8 cellular contexts compared by ENCODE assay signal in genomic region chr5:177133119-177133844, GRCh38. TPM values are rescaled to one million over a fixed set of nuclear protein-coding genes. Genes with fewer than 3 reads are reported as not detected.
DNase-seq lines count a peak whose midpoint lies in the region; ATAC-seq and TF ChIP-seq lines count a peak whose summit lies in the region.

NSD1 (plus strand) TSS chr5:177133773; CDS start chr5:177135104, 1,331 bp downstream.

- TF ChIP-seq CTCF in IMR-90 (conservative IDR thresholded peaks at IDR 0.05; ENCODE audit: low read depth, low read length): no peak
- TF ChIP-seq CTCF in heart left ventricle (IDR thresholded peaks at IDR 0.05): no peak
- TF ChIP-seq CTCF in type B pancreatic cell (conservative IDR thresholded peaks at IDR 0.05): no peak

- H3K4ac ChIP-seq in IMR-90 (ENCODE audit: low read depth, low read length): peak within 1 kb of the TSS; percentile 81

- peak; percentile 93 for DNase-seq in DMS53 (lab: John Stamatoyannopoulos, UW)
- DNase-seq in IMR-90: peak; percentile 66
- peak; percentile 75 for DNase-seq in SW480 (ENCODE audit: low spot score)
- DNase-seq in adipocyte (ENCODE audit: low read depth): peak; percentile 81
- DNase-seq in heart left ventricle: peak; percentile 90 to 95 (median 90)
- peak; percentile 96 for DNase-seq in posterior vena cava (ENCODE audit: low spot score)
- DNase-seq in type B pancreatic cell (ENCODE audit: extremely low spot score, unreplicated experiment): peak; percentile 89

- no peaks in the 10 kb centered on the region for H3K27me3 ChIP-seq in IMR-90 (ENCODE audit: control insufficient read depth, insufficient read depth, low read length)
- no peaks in the 10 kb centered on the region for H3K27me3 ChIP-seq in adipocyte (replicated peaks; ENCODE audit: control insufficient read depth, insufficient read depth, low read length)
- H3K27me3 ChIP-seq in heart left ventricle: no peaks in the 10 kb centered on the region

- H3K4me1 ChIP-seq in IMR-90 (ENCODE audit: control insufficient read depth, insufficient read depth, low read length) (peaks cover 20% of the 10 kb centered on the region), adipocyte (ENCODE audit: control insufficient read depth, insufficient read depth, low read length) (peaks cover 21% of the 10 kb centered on the region), heart left ventricle (peaks cover 4 to 60% (median 41%) of the 10 kb centered on the region in 12 donors)

- no peaks in the 10 kb centered on the region for H3K9me3 ChIP-seq in IMR-90 (ENCODE audit: control insufficient read depth, insufficient read depth, low read length)
- H3K9me3 ChIP-seq in adipocyte (ENCODE audit: control insufficient read depth, low read length): no peaks in the 10 kb centered on the region
- no peaks in the 10 kb centered on the region for H3K9me3 ChIP-seq in heart left ventricle

- peak within 1 kb of the TSS; percentile 97 for H4K5ac ChIP-seq in IMR-90 (ENCODE audit: low read depth, low read length)

- TF ChIP-seq POLR2A in IMR-90 (IDR thresholded peaks at IDR 0.05; ENCODE audit: low read depth, low read length): no peak
- TF ChIP-seq POLR2A in heart left ventricle (IDR thresholded peaks at IDR 0.05): peak in 1 of 2 donors; percentile 57

- H3K9ac ChIP-seq in IMR-90 (ENCODE audit: low read depth, low read length) (peak within 1 kb of the TSS; percentile 93), adipocyte (ENCODE audit: low read length) (peak within 1 kb of the TSS; percentile 93)

- peak within 1 kb of the TSS; percentile 82 for H3K27ac Mint-ChIP-seq in type B pancreatic cell

- peaks cover 18 to 25% of the 10 kb centered on the region in 2 experiments for H3K79me1 ChIP-seq in IMR-90 (ENCODE audit: low read depth in 1 of 2, low read length in 2 of 2)

- H2AK9ac ChIP-seq in IMR-90 (replicated peaks; ENCODE audit: low read depth, low read length, poor library complexity): peak within 1 kb of the TSS; percentile 94

- H2AFZ ChIP-seq in IMR-90 (replicated peaks; ENCODE audit: low read length, poor library complexity): peak within 1 kb of the TSS; percentile 97

- H3K36me3 ChIP-seq in IMR-90 (ENCODE audit: control insufficient read depth, insufficient read depth, low read length) (peaks cover 18% of the 10 kb centered on the region), adipocyte (ENCODE audit: control insufficient read depth, insufficient read depth, low read length, severe bottlenecking) (peaks cover 32% of the 10 kb centered on the region), heart left ventricle (peaks cover 0 to 34% (median 33%) of the 10 kb centered on the region in 9 donors)

- TF ChIP-seq RAD21 in IMR-90 (IDR thresholded peaks at IDR 0.05; ENCODE audit: low read length): no peak

- WGBS in IMR-90 (ENCODE audit: extremely low coverage in 2 of 2, insufficient read length in 1 of 2), 2 experiments: 8% methylated on average over 15 of the region's 89 CpGs; no CpG with 5 or more reads in 1 of the 2 experiments
- 1 to 3% (median 2%) methylated on average over 21 to 89 of the region's 89 CpGs for WGBS in heart left ventricle, 4 donors

- peak within 1 kb of the TSS; percentile 80 for H4K91ac ChIP-seq in IMR-90 (ENCODE audit: insufficient read depth, low read depth, low read length)

- CTCF ChIA-PET in IMR-90 (lab: Yijun Ruan, JAX): no interaction called here

- peak within 1 kb of the TSS; percentile 95 for H3K4me2 ChIP-seq in IMR-90 (ENCODE audit: low read depth, low read length)

- peaks cover 29% of the 10 kb centered on the region for H3K9me1 ChIP-seq in IMR-90 (ENCODE audit: insufficient read depth, low read length)

- no peaks in the 10 kb centered on the region for H4K20me1 ChIP-seq in IMR-90 (ENCODE audit: insufficient read depth, low read length)

- H3K23ac ChIP-seq in IMR-90 (ENCODE audit: low read depth, low read length): peak within 1 kb of the TSS; percentile 91; the same call in 1 of the 2 replicates

- intact Hi-C loops in IMR-90 (cut with micrococcal nuclease) (loop anchor here (2.0 kb wide), 1 partner anchor 16 kb away; no protein-coding TSS in a partner anchor), heart left ventricle (cut with DNase I) (loop anchor here in 1 of 10 donors (1.0 to 5.0 kb wide), 2 partner anchors 19 to 169 kb away; partner anchors contain the start of genes PRELID1 and RAB24), posterior vena cava (cut with DNase I) (no loop called here)

- H3K4me3 Mint-ChIP-seq in type B pancreatic cell: peak within 1 kb of the TSS; percentile 92

- peak within 1 kb of the TSS; percentile 80 for H3K56ac ChIP-seq in IMR-90 (ENCODE audit: extremely low read depth, insufficient read depth, low read length)

- peak within 1 kb of the TSS; percentile 80 for H3K27ac ChIP-seq in IMR-90 (ENCODE audit: insufficient read depth, low read length)
- peak within 1 kb of the TSS; percentile 83 to 98 (median 94) for H3K27ac ChIP-seq in heart left ventricle

- POLR2A ChIA-PET in IMR-90 (lab: Charles Lee; ENCODE audit: unreplicated experiment): no interaction called here

- H3K4me1 Mint-ChIP-seq in type B pancreatic cell (ENCODE audit: unreplicated experiment): peaks cover 22% of the 10 kb centered on the region

- BruUV-seq in IMR-90 (replicated peaks; lab: Mats Ljungman, UMichigan): no TSS peak

- peak within 1 kb of the TSS; percentile 40 for H2BK5ac ChIP-seq in IMR-90 (ENCODE audit: low read depth, low read length, poor library complexity, severe bottlenecking)

- dilution Hi-C loops in IMR-90 (cut with HindIII; ENCODE audit: low sequenced_read_pairs, unreplicated experiment): no loop called here

- peak within 1 kb of the TSS; percentile 68 for H3K4me3 ChIP-seq in IMR-90 (ENCODE audit: insufficient read depth, low read depth, low read length)
- peak within 1 kb of the TSS; percentile 81 for H3K4me3 ChIP-seq in adipocyte (ENCODE audit: low read length)
- peak within 1 kb of the TSS; percentile 59 to 88 (median 76) for H3K4me3 ChIP-seq in heart left ventricle

- peak within 1 kb of the TSS; percentile 88 for H3K14ac ChIP-seq in IMR-90 (replicated peaks; ENCODE audit: low read depth, low read length)

- no peak within 1 kb of the TSS for H2BK20ac ChIP-seq in IMR-90 (ENCODE audit: low read depth, low read length)

- in situ Hi-C loops in IMR-90 (cut with MboI; ENCODE audit: low sequenced_read_pairs): no loop called here

- H4K8ac ChIP-seq in IMR-90 (ENCODE audit: low read depth in 2 of 2, low read length in 2 of 2): peak within 1 kb of the TSS; percentile 82 to 96

- peak within 1 kb of the TSS; percentile 76 for H2AK5ac ChIP-seq in IMR-90 (ENCODE audit: low read depth, low read length)

- peak within 1 kb of the TSS; percentile 82 for H3K18ac ChIP-seq in IMR-90 (ENCODE audit: low read depth, low read length)

- peak within 1 kb of the TSS; percentile 39 for H2BK120ac ChIP-seq in IMR-90 (ENCODE audit: low read depth, low read length)

- H3K27me3 Mint-ChIP-seq in type B pancreatic cell: no peaks in the 10 kb centered on the region

- no peaks in the 10 kb centered on the region for H3K9me3 Mint-ChIP-seq in type B pancreatic cell

- ATAC-seq in GM21447 (IDR thresholded peaks at IDR 0.05; ENCODE audit: unreplicated experiment) (peak; percentile 57), IMR-90 (ENCODE audit: low read depth) (peak; percentile 72), heart left ventricle (peak; percentile 62 to 85 (median 84))

- no peak within 1 kb of the TSS; the same call in 2 of the 3 replicates for H2BK15ac ChIP-seq in IMR-90 (ENCODE audit: low read depth, low read length)

- H3K36me3 Mint-ChIP-seq in type B pancreatic cell: peaks cover 24% of the 10 kb centered on the region

TF ChIP-seq in IMR-90, 13 proteins besides CTCF, POLR2A, EP300 and RAD21:
- TF ChIP-seq CHD1 (IDR thresholded peaks at IDR 0.05; ENCODE audit: low read depth, low read length) (no peak), NFE2L2 (IDR thresholded peaks at IDR 0.05; ENCODE audit: low read depth, low read length) (no peak), MAZ (IDR thresholded peaks at IDR 0.05; ENCODE audit: borderline replicate concordance, low read depth, low read length) (peak; percentile 59; the same call in 1 of the 2 replicates), MAFK (IDR thresholded peaks at IDR 0.05; ENCODE audit: low read depth, low read length) (no peak), RFX5 (IDR thresholded peaks at IDR 0.05; ENCODE audit: low read depth, low read length) (no peak), BHLHE40 (IDR thresholded peaks at IDR 0.05; ENCODE audit: low read depth, low read length) (peak; percentile 56), USF2 (IDR thresholded peaks at IDR 0.05; ENCODE audit: low read depth, low read length) (no peak), CEBPB (IDR thresholded peaks at IDR 0.05; ENCODE audit: low read depth, low read length) (no peak)

RNA-seq across cellular contexts. Expression of gene NSD1, which starts in this region (rescaled TPM):
- total RNA-seq in IMR-90 (2012; rRNA removed) (31.0 and 34.2 TPM in 2 replicates), heart left ventricle (10 to 100 TPM; 25.8 to 64.6 (median 47.8) TPM), posterior vena cava (10 to 100 TPM; 60.5 to 67.6 TPM), type B pancreatic cell (ENCODE audit: low replicate concordance) (99.6 and 115 TPM in 2 replicates)
- polyA plus RNA-seq in IMR-90 (2012; rRNA removed) (7.7 and 8.1 TPM in 2 replicates), heart left ventricle (10 to 100 TPM; 10.9 to 16.1 TPM)
- 2.4 and 3.2 TPM in 2 replicates for polyA plus RNA-seq in IMR-90 (2012; cell fraction: cytosol; rRNA removed)
- polyA plus RNA-seq in IMR-90 (2012; cell fraction: nucleus; rRNA removed; ENCODE audit: low replicate concordance): 5.7 and 14.9 TPM in 2 replicates

Comparison
In these comparisons a context has a peak if more than half of its experiments do, and no peak if none do; other contexts are left out.
1. Peak in every context shown above with its lines: DNase-seq, ATAC-seq, H3K4me3 ChIP-seq and H3K27ac ChIP-seq.